ENCODE assay signal across 18 cellular contexts in genomic region chr10:113360870-113361269, GRCh38.
"Had no signal": no experiment of that assay in that cellular context is flagged by ENCODE, and none has a peak within 500 bp of the region (broad histone marks: within the 10 kb centered on the region; RNA-seq: fewer than 3 reads in every experiment).

No MANE protein-coding gene starts in this region.

- H3K27ac Mint-ChIP-seq: activated CD4-positive, alpha-beta memory T cell treated with anti-CD3 and anti-CD28 coated beads, Interleukin-2, amount 10 ng/mL, durations not matched to agents 7 days and 5 days; activated CD4-positive, alpha-beta T cell treated with anti-CD3 and anti-CD28 coated beads, Interleukin-2, amount 10 ng/mL, durations not matched to agents 24 days and 14 days; activated naive CD4-positive, alpha-beta T cell treated with anti-CD3 and anti-CD28 coated beads, Interleukin-2, amount 10 ng/mL, durations not matched to agents 7 days and 5 days; activated T-cell treated with anti-CD3 and anti-CD28 coated beads, Interleukin-2, amount 50 U/mL, for 72 hours; naive thymus-derived CD4-positive, alpha-beta T cell; progenitor cell of endocrine pancreas; T-helper 17 cell had no signal

- H3K4me3 Mint-ChIP-seq: activated CD4-positive, alpha-beta memory T cell treated with anti-CD3 and anti-CD28 coated beads, Interleukin-2, amount 10 ng/mL, durations not matched to agents 7 days and 5 days; activated CD4-positive, alpha-beta T cell treated with anti-CD3 and anti-CD28 coated beads, Interleukin-2, amount 10 ng/mL, durations not matched to agents 24 days and 14 days; activated naive CD4-positive, alpha-beta T cell treated with anti-CD3 and anti-CD28 coated beads, Interleukin-2, amount 10 ng/mL, durations not matched to agents 7 days and 5 days; activated T-cell treated with anti-CD3 and anti-CD28 coated beads, Interleukin-2, amount 50 U/mL, for 72 hours; naive thymus-derived CD4-positive, alpha-beta T cell; neural crest cell; T-helper 17 cell had no signal

- H3K4me3 ChIP-seq: hepatocyte, left ventricle myocardium inferior, testis, upper lobe of left lung had no signal

- H3K36me3 ChIP-seq: left ventricle myocardium inferior, upper lobe of left lung had no signal

- H3K4me1 Mint-ChIP-seq: activated CD4-positive, alpha-beta memory T cell treated with anti-CD3 and anti-CD28 coated beads, Interleukin-2, amount 10 ng/mL, durations not matched to agents 7 days and 5 days; activated CD4-positive, alpha-beta T cell treated with anti-CD3 and anti-CD28 coated beads, Interleukin-2, amount 10 ng/mL, durations not matched to agents 24 days and 14 days; activated naive CD4-positive, alpha-beta T cell treated with anti-CD3 and anti-CD28 coated beads, Interleukin-2, amount 10 ng/mL, durations not matched to agents 7 days and 5 days had no signal

- DNase-seq: activated CD4-positive, alpha-beta memory T cell treated with anti-CD3 and anti-CD28 coated beads, Interleukin-2, amount 10 ng/mL, durations not matched to agents 7 days and 5 days; activated CD4-positive, alpha-beta T cell treated with anti-CD3 and anti-CD28 coated beads, Interleukin-2, amount 10 ng/mL, durations not matched to agents 24 days and 14 days; activated effector memory CD4-positive, alpha-beta T cell treated with Interleukin-2 at 50 U/mL for 16 hours; activated naive CD4-positive, alpha-beta T cell treated with anti-CD3 and anti-CD28 coated beads, Interleukin-2, amount 10 ng/mL, durations not matched to agents 7 days and 5 days; activated T-cell treated with anti-CD3 and anti-CD28 coated beads, Interleukin-2, amount 50 U/mL, for 72 hours; amygdala; kidney glomerular epithelial cell; left ventricle myocardium inferior; naive thymus-derived CD4-positive, alpha-beta T cell; stimulated activated CD4-positive, alpha-beta T cell treated with anti-CD3 and anti-CD28 coated beads, Interleukin-2, amount 100 ng/mL, for 48 hours; stimulated activated CD8-positive, alpha-beta memory T cell treated with anti-CD3 and anti-CD28 coated beads, Interleukin-4, amount 100 ng/mL, for 48 hours; stimulated activated naive CD4-positive, alpha-beta T cell; T-helper 17 cell; testis; upper lobe of left lung had no signal

- H3K9me3 ChIP-seq: testis, upper lobe of left lung had no signal

- H3K9me3 Mint-ChIP-seq: activated CD4-positive, alpha-beta memory T cell treated with anti-CD3 and anti-CD28 coated beads, Interleukin-2, amount 10 ng/mL, durations not matched to agents 7 days and 5 days; activated naive CD4-positive, alpha-beta T cell treated with anti-CD3 and anti-CD28 coated beads, Interleukin-2, amount 10 ng/mL, durations not matched to agents 7 days and 5 days; activated T-cell treated with anti-CD3 and anti-CD28 coated beads, Interleukin-2, amount 50 U/mL, for 72 hours had no signal

- H3K27me3 ChIP-seq: hepatocyte, testis, upper lobe of left lung had no signal

- H3K36me3 Mint-ChIP-seq: activated naive CD4-positive, alpha-beta T cell treated with anti-CD3 and anti-CD28 coated beads, Interleukin-2, amount 10 ng/mL, durations not matched to agents 7 days and 5 days; naive thymus-derived CD4-positive, alpha-beta T cell had no signal

- ATAC-seq: activated T-cell treated with anti-CD3 and anti-CD28 coated beads, Interleukin-2, amount 50 U/mL, for 72 hours; naive thymus-derived CD4-positive, alpha-beta T cell; T-helper 17 cell had no signal

- H3K4me1 ChIP-seq: left ventricle myocardium inferior, testis had no signal

- H3K27ac ChIP-seq: hepatocyte, left ventricle myocardium inferior, testis, upper lobe of left lung had no signal
